Comparison of ENCODE assay signal across 18 cellular contexts in the genomic region with DNA sequence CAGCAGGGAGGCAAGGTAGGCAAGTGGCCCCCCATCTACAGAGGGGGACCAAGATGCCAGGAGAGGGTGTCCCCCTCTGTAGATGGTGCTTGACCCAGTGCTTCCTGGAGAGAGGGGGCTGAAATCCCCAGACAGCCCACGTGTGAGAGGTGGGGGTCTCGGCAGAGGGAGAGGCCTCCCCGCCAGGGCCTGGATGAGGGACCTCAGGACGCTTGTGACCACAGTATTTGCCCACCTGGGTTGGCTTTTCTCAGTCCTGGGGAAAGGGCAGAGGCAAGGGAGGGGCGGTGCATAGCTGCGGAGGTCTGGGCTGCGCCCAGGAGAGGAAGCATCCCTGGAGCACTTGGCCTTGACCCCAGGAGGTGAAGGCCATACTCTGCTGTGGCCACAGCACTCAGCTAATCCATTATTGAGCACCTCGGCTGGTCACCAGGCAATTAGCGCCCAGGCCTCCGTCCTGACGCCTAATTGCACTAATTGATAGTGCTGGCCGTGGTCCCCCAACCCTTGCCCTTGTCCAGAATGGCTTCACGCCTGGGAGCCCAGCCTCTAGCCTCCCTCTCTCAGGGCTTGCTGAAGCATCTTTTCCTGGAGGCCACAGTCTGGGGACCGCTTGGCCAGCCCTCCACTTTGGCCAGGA. TPM values are rescaled to one million over a fixed set of nuclear protein-coding genes. Genes with fewer than 3 reads are reported as not detected.
A peak's percentile ranks its signal among the peaks of the same experiment; 100 is the strongest.
DNase-seq lines count a peak whose midpoint lies in the region; TF ChIP-seq lines count a peak whose summit lies in the region.
"Had no signal": no experiment of that assay in that cellular context is flagged by ENCODE, and none has a peak within 500 bp of the region (broad histone marks: within the 10 kb centered on the region; RNA-seq: fewer than 3 reads in every experiment).

No MANE protein-coding gene starts in this region.

- no peak overlapping the region for H4K8ac ChIP-seq in H9 (replicated peaks; ENCODE audit: insufficient read length, low read depth, low read length)

- no peak overlapping the region for H4K91ac ChIP-seq in H9 (ENCODE audit: insufficient read length, low read depth, low read length)

- H3K4ac ChIP-seq in H9 (ENCODE audit: low read depth, low read length), result no peak overlapping the region

- no peak overlapping the region for H2AFZ ChIP-seq in H9 (ENCODE audit: low read length)

- no peak overlapping the region for H3K56ac ChIP-seq in H9 (ENCODE audit: insufficient read length, low read depth, low read length)

- H3K4me1 Mint-ChIP-seq in H9, result peaks cover 12 to 27% of the 10 kb centered on the region in 2 experiments

- H3K79me2 ChIP-seq in H9 (ENCODE audit: insufficient read depth, low read length), result no peaks in the 10 kb centered on the region

- no peak overlapping the region for H3K4me3 Mint-ChIP-seq in H9

- H3K27me3 ChIP-seq in H9 (ENCODE audit: insufficient read depth, low read length) (no peaks in the 10 kb centered on the region), WERI-Rb-1 (ENCODE audit: insufficient read depth, low read depth, severe bottlenecking) (no peaks in the 10 kb centered on the region), spleen (replicated peaks in 1 of 7) (peaks cover 0 to 36% (median 0%) of the 10 kb centered on the region in 7 donors)
- H3K27me3 ChIP-seq: BLaER1 had no signal

- H3K4me1 ChIP-seq in H9 (ENCODE audit: insufficient read depth, low read length), result no peaks in the 10 kb centered on the region
- H3K4me1 ChIP-seq in spleen, result no peaks in the 10 kb centered on the region

- peaks cover 17% of the 10 kb centered on the region for H3K27me3 Mint-ChIP-seq in H9 (ENCODE audit: low read depth)

- H3K36me3 Mint-ChIP-seq in H9 (ENCODE audit: insufficient read depth in 1 of 3, low read depth in 3 of 3), result no peaks in the 10 kb centered on the region

- H3K4me3 ChIP-seq in WERI-Rb-1 (ENCODE audit: low read depth, low read length), result no peak overlapping the region
- no peak overlapping the region for H3K4me3 ChIP-seq in spleen
- H3K4me3 ChIP-seq: BLaER1 had no signal

- no peak overlapping the region for H3K27ac Mint-ChIP-seq in H9

- intact Hi-C loops in spleen (cut with DNase I; ENCODE audit: low total_unique reads), result no loop called here

- H2AK5ac ChIP-seq in H9 (ENCODE audit: insufficient read length, low read length), result no peak overlapping the region

- H4K5ac ChIP-seq in H9 (ENCODE audit: insufficient read length, low read depth, low read length), result no peak overlapping the region

- no peak overlapping the region for H3T11ph ChIP-seq in H9 (ENCODE audit: low read length)

- no peak; the same call in 2 of the 3 replicates for TF ChIP-seq CTCF in H9 (conservative IDR thresholded peaks at IDR 0.05)
- no peak for TF ChIP-seq CTCF in WERI-Rb-1 (IDR thresholded peaks at IDR 0.05; ENCODE audit: low read depth, low read length)
- no peak for TF ChIP-seq CTCF in spleen (IDR thresholded peaks at IDR 0.05 in 8 of 11, conservative IDR thresholded peaks at IDR 0.05 in 3 of 11)

- H3K23ac ChIP-seq in H9 (ENCODE audit: insufficient read length, low read depth, low read length), result no peak overlapping the region

- no peak overlapping the region for H2BK15ac ChIP-seq in H9 (ENCODE audit: low read depth, low read length)

- no peak overlapping the region for H2BK120ac ChIP-seq in H9 (ENCODE audit: low read depth, low read length, poor library complexity, severe bottlenecking)

- H2BK5ac ChIP-seq in H9 (ENCODE audit: insufficient read length, low read length), result no peak overlapping the region

- H3K36me3 ChIP-seq in WERI-Rb-1 (peaks cover 6% of the 10 kb centered on the region), spleen (no peaks in the 10 kb centered on the region)
- H3K36me3 ChIP-seq: BLaER1 had no signal

- H2BK20ac ChIP-seq in H9 (ENCODE audit: low read depth, low read length, poor library complexity, severe bottlenecking), result no peak overlapping the region

- H3K23me2 ChIP-seq in H9 (ENCODE audit: insufficient read length, low read depth, low read length, poor library complexity, severe bottlenecking), result no peaks in the 10 kb centered on the region

- H3K27ac ChIP-seq in H9 (ENCODE audit: insufficient read length, low read depth, low read length) (no peak overlapping the region), WERI-Rb-1 (no peak overlapping the region), spleen (no peak overlapping the region)
- H3K27ac ChIP-seq: BLaER1 had no signal

- DNase-seq in H9 (peak; percentile 20), WERI-Rb-1 (peak; percentile 4), islet precursor cell (peak; percentile 42), spleen (peak; percentile 51), NCI-H1694 (lab: John Stamatoyannopoulos, UW) (no peak), amniotic stem cell (lab: John Stamatoyannopoulos, UW) (no peak), H4 (ENCODE audit: low spot score) (no peak)
- DNase-seq in activated CD4-positive, CD25-positive, alpha-beta regulatory T cell treated with anti-CD3 and anti-CD28 coated beads, Interleukin-2, amount 50 U/mL, for 72 hours, result no peak
- DNase-seq: DMS 273 treated with DMSO at 0.1 percent for 48 hours, Karpas-422, MM.1S, NCI-H1105, NCI-H187, NCI-H446 treated with DMSO at 0.1 percent for 48 hours, NCI-H774, SHP77 treated with DMSO at 0.1 percent for 48 hours had no signal

- H3K4me2 ChIP-seq in H9 (ENCODE audit: insufficient read depth, insufficient read length, low read length), result no peak overlapping the region
- H3K4me2 ChIP-seq: BLaER1 had no signal

- no peak overlapping the region; the same call in 1 of the 2 replicates for H3K14ac ChIP-seq in H9 (ENCODE audit: insufficient read depth, low read length)

- H2BK12ac ChIP-seq in H9 (ENCODE audit: insufficient read length, low read depth, low read length), result no peak overlapping the region

- H3K9me3 Mint-ChIP-seq in H9, result peaks cover 0 to 5% of the 10 kb centered on the region in 2 experiments; a peak in 3 of 5 replicates

- H3K79me1 ChIP-seq in H9 (ENCODE audit: insufficient read depth, low read depth, low read length, poor library complexity, severe bottlenecking), result no peaks in the 10 kb centered on the region

- no CpG with 5 or more reads among the region's 14 CpGs for WGBS in H9 (ENCODE audit: extremely low coverage, insufficient read length, low lambda C conversion rate)
- 76 to 93% (median 83%) methylated on average over 13 to 14 of the region's 14 CpGs for WGBS in spleen, 5 donors

- no peak overlapping the region for H3K18ac ChIP-seq in H9 (ENCODE audit: insufficient read length, low read depth, low read length)

- H3K9ac ChIP-seq in H9 (ENCODE audit: extremely low read depth, insufficient read length, low read length), result no peak overlapping the region
- H3K9ac ChIP-seq: BLaER1 had no signal

- H4K20me1 ChIP-seq in H9 (ENCODE audit: control insufficient read depth, insufficient read depth, insufficient read length), result no peaks in the 10 kb centered on the region
- H4K20me1 ChIP-seq: BLaER1 had no signal

- H3K9me3 ChIP-seq in H9 (ENCODE audit: control insufficient read depth, low read depth, low read length) (no peaks in the 10 kb centered on the region), WERI-Rb-1 (ENCODE audit: severe bottlenecking) (peaks cover 5% of the 10 kb centered on the region), spleen (peaks cover 0 to 20% (median 8%) of the 10 kb centered on the region in 8 donors)

- no peak for TF ChIP-seq POLR2A in spleen (IDR thresholded peaks at IDR 0.05)

RNA-seq across cellular contexts. Expression of a gene that starts 30.7 kb away (rescaled TPM):
- total RNA-seq in H9 (2021) (0.26 and 0.31 TPM in 2 replicates), spleen (not detected)
- not detected for polyA plus RNA-seq in spleen
- 5.1 and 7.3 TPM in 2 replicates for total RNA-seq in H4 (2014; rRNA removed; shearing (Covaris generic))
- polyA plus RNA-seq: H1 had no signal

Comparison
In these comparisons a context has a peak if more than half of its experiments do, and no peak if none do; other contexts are left out.
1. DNase-seq: peak in H9 (single experiment), WERI-Rb-1 (single experiment), islet precursor cell (single experiment) and spleen (single experiment); none in NCI-H1694 (single experiment), amniotic stem cell (single experiment), H4 (single experiment) and activated CD4-positive, CD25-positive, alpha-beta regulatory T cell treated with anti-CD3 and anti-CD28 coated beads, Interleukin-2, amount 50 U/mL, for 72 hours (single experiment).